Comparison of ENCODE assay signal across 8 cellular contexts in genomic region chr9:130042931-130043653, GRCh38. TPM values are rescaled to one million over a fixed set of nuclear protein-coding genes. Genes with fewer than 3 reads are reported as not detected.
DNase-seq lines count a peak whose midpoint lies in the region; ATAC-seq and TF ChIP-seq lines count a peak whose summit lies in the region.

TSS of gene FNBP1 (minus strand) at chr9:130043189. CDS start at chr9:130042975, 214 bp downstream.

- peak within 1 kb of the TSS; percentile 90 for H3K4me3 Mint-ChIP-seq in activated CD4-positive, alpha-beta memory T cell treated with anti-CD3 and anti-CD28 coated beads, Interleukin-2, amount 10 ng/mL, durations not matched to agents 7 days and 5 days

- CTCF ChIA-PET in GM10248 (lab: Yijun Ruan, JAX): no interaction called here
- CTCF ChIA-PET in activated CD4-positive, alpha-beta memory T cell treated with anti-CD3 and anti-CD28 coated beads, Interleukin-2, amount 10 ng/mL, durations not matched to agents 7 days and 5 days (lab: Charles Lee): interaction anchor here (1.2 to 2.5 kb wide), 4 partner anchors 11 to 178 kb away, joined by 3 to 9 read pairs (median 4); partner anchors contain the start of gene GPR107

- H3K27me3 ChIP-seq in dorsolateral prefrontal cortex: no peaks in the 10 kb centered on the region
- H3K27me3 ChIP-seq in right lobe of liver: no peaks in the 10 kb centered on the region

- no peaks in the 10 kb centered on the region for H3K27me3 Mint-ChIP-seq in activated CD4-positive, alpha-beta memory T cell treated with anti-CD3 and anti-CD28 coated beads, Interleukin-2, amount 10 ng/mL, durations not matched to agents 7 days and 5 days

- H3K4me3 ChIP-seq in dorsolateral prefrontal cortex (peak within 1 kb of the TSS; percentile 50 to 95 (median 87)), right lobe of liver (peak within 1 kb of the TSS; percentile 70 to 91 (median 83))

- TF ChIP-seq CTCF in GM10248 (IDR thresholded peaks at IDR 0.05; ENCODE audit: control extremely low read depth, extremely low read depth, low read depth, missing control alignments) (no peak), dorsolateral prefrontal cortex (IDR thresholded peaks at IDR 0.05 in 54 of 56, conservative IDR thresholded peaks at IDR 0.05 in 2 of 56; ENCODE audit: low read depth in 1 of 56, partially characterized antibody in 56 of 56) (peak in 16 of 56 donors; percentile 0 to 37 (median 14)), right lobe of liver (IDR thresholded peaks at IDR 0.05) (no peak)

- whole genome bisulfite sequencing in right lobe of liver (ENCODE audit: insufficient coverage, low coverage, low lambda C conversion rate, missing lambda C conversion rate): 2% methylated on average over 19 of the region's 84 CpGs

- H3K4me1 Mint-ChIP-seq in activated CD4-positive, alpha-beta memory T cell treated with anti-CD3 and anti-CD28 coated beads, Interleukin-2, amount 10 ng/mL, durations not matched to agents 7 days and 5 days: peaks cover 47% of the 10 kb centered on the region

- DNase-seq in GM10248 (ENCODE audit: extremely low spot score): peak; percentile 91
- DNase-seq in NCI-H510A (lab: John Stamatoyannopoulos, UW): peak; percentile 67
- DNase-seq in activated CD4-positive, alpha-beta memory T cell treated with anti-CD3 and anti-CD28 coated beads, Interleukin-2, amount 10 ng/mL, durations not matched to agents 7 days and 5 days: peak; percentile 85
- DNase-seq in dorsolateral prefrontal cortex: peak; percentile 65 to 86 (median 75)
- peak; percentile 86 to 91 (median 86) for DNase-seq in right lobe of liver
- peak; percentile 83 for DNase-seq in stimulated activated CD4-positive, alpha-beta T cell treated with anti-CD3 and anti-CD28 coated beads, Interleukin-4, amount 100 ng/mL, for 1 hour

- peaks cover 22% of the 10 kb centered on the region for H3K36me3 Mint-ChIP-seq in activated CD4-positive, alpha-beta memory T cell treated with anti-CD3 and anti-CD28 coated beads, Interleukin-2, amount 10 ng/mL, durations not matched to agents 7 days and 5 days (ENCODE audit: low read depth)

- H3K9me3 Mint-ChIP-seq in activated CD4-positive, alpha-beta memory T cell treated with anti-CD3 and anti-CD28 coated beads, Interleukin-2, amount 10 ng/mL, durations not matched to agents 7 days and 5 days: no peaks in the 10 kb centered on the region

- intact Hi-C loops in dorsolateral prefrontal cortex (cut with DNase I): loop anchor here (2.0 to 10.0 kb wide), 5 partner anchors 76 to 156 kb away; no protein-coding TSS in a partner anchor
- intact Hi-C loops in right lobe of liver (cut with DNase I): no loop called here

- POLR2A ChIA-PET in GM10248 (lab: Yijun Ruan, JAX): interaction anchor here (0.6 to 1.2 kb wide), 4 partner anchors 10 to 32 kb away, joined by 3 to 7 read pairs (median 5); no protein-coding TSS in a partner anchor
- POLR2A ChIA-PET in activated CD4-positive, alpha-beta memory T cell treated with anti-CD3 and anti-CD28 coated beads, Interleukin-2, amount 10 ng/mL, durations not matched to agents 7 days and 5 days (lab: Charles Lee): interaction anchor here (0.7 to 14.8 kb wide), 19 partner anchors 8 to 176 kb away, joined by 3 to 403 read pairs (median 11); partner anchors contain the start of gene GPR107

- peaks cover 0 to 15% (median 0%) of the 10 kb centered on the region in 4 donors for H3K4me1 ChIP-seq in right lobe of liver

- H3K36me3 ChIP-seq in right lobe of liver: no peaks in the 10 kb centered on the region

- H3K9me3 ChIP-seq in right lobe of liver: no peaks in the 10 kb centered on the region

- H3K27ac Mint-ChIP-seq in activated CD4-positive, alpha-beta memory T cell treated with anti-CD3 and anti-CD28 coated beads, Interleukin-2, amount 10 ng/mL, durations not matched to agents 7 days and 5 days: peak within 1 kb of the TSS; percentile 91

- H3K27ac ChIP-seq in dorsolateral prefrontal cortex (peak within 1 kb of the TSS; percentile 84 to 97 (median 95)), right lobe of liver (peak within 1 kb of the TSS; percentile 89 to 95 (median 93))

- TF ChIP-seq POLR2A in right lobe of liver (IDR thresholded peaks at IDR 0.05): peak; percentile 90

- peak; percentile 37 for ATAC-seq in HG02884 (IDR thresholded peaks at IDR 0.05; ENCODE audit: unreplicated experiment)
- peak; percentile 86 to 92 (median 88) for ATAC-seq in right lobe of liver
- no peak for ATAC-seq in HG03469 (IDR thresholded peaks at IDR 0.05; ENCODE audit: unreplicated experiment)

RNA-seq across cellular contexts. Expression of gene FNBP1, which starts in this region (rescaled TPM):
- 100 to 1,000 TPM; 208 to 213 TPM for total RNA-seq in activated CD4-positive, alpha-beta memory T cell treated with anti-CD3 and anti-CD28 coated beads, Interleukin-2, amount 10 ng/mL, durations not matched to agents 7 days and 5 days
- total RNA-seq in dorsolateral prefrontal cortex (100 to 1,000 TPM in 60 of 120 experiments, 10 to 100 TPM in 60; 53.9 to 197 (median 99.8) TPM), right lobe of liver (10 to 100 TPM; 11.7 to 27.1 (median 15.9) TPM)

Comparison
In these comparisons a context has a peak if more than half of its experiments do, and no peak if none do; other contexts are left out.
1. intact Hi-C loops: an anchor here in dorsolateral prefrontal cortex (2.0 to 10.0 kb wide); none called in right lobe of liver.